Comparison of ENCODE assay signal across 9 cellular contexts in the genomic region with DNA sequence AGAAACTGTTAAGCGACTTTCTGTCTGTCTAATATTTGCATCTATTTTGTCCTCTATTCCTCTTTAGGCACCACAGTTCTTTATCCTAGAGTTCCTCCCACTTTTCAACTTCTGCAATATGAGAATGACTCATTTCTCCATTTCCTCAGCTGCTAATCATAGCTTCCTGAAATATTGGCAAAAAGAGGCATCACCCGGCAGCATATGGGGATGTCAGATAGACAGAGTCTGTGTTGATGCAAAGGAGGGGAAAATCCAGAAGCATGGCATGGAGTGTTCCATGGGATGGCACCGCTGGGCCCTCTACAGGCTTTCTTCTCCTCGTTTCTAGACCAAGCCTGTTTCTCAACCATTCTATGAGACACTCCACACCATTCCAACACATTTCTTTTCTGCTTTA.
A peak's percentile ranks its signal among the peaks of the same experiment; 100 is the strongest.
DNase-seq lines count a peak whose midpoint lies in the region; ATAC-seq and TF ChIP-seq lines count a peak whose summit lies in the region.
"Had no signal": no experiment of that assay in that cellular context is flagged by ENCODE, and none has a peak within 500 bp of the region (broad histone marks: within the 10 kb centered on the region; RNA-seq: fewer than 3 reads in every experiment).

No MANE protein-coding gene starts in this region.

- H3K79me2 ChIP-seq in GM23338 (replicated peaks; ENCODE audit: insufficient read depth): no peaks in the 10 kb centered on the region

- no peak overlapping the region for H3K27ac ChIP-seq in GM23338 (ENCODE audit: low read depth)

- H3K36me3 ChIP-seq in GM23338 (ENCODE audit: insufficient read depth): no peaks in the 10 kb centered on the region

- H3K27me3 Mint-ChIP-seq in GM23338 (ENCODE audit: insufficient read depth, low read depth, poor library complexity): peaks cover 4% of the 10 kb centered on the region
- no peaks in the 10 kb centered on the region for H3K27me3 Mint-ChIP-seq in T-helper 17 cell

- no peak overlapping the region for H3K4me3 ChIP-seq in GM23338
- H3K4me3 ChIP-seq in fibroblast of villous mesenchyme (ENCODE audit: low read depth, low read length): no peak overlapping the region

- H3K9me3 Mint-ChIP-seq in GM23338: no peaks in the 10 kb centered on the region

- no peaks in the 10 kb centered on the region for H3K27me3 ChIP-seq in GM23338 (ENCODE audit: insufficient read depth)

- H3K27ac Mint-ChIP-seq in GM23338 (0 out of 2 replicates have a peak overlapping the region, but pooled peaks have one; percentile 29), T-helper 17 cell (peak overlapping the region; percentile 97)

- H3K4me1 Mint-ChIP-seq in GM23338: peaks cover 13% of the 10 kb centered on the region
- H3K4me1 Mint-ChIP-seq in T-helper 17 cell: peaks cover 70% of the 10 kb centered on the region

- H3K4me1 ChIP-seq in GM23338 (ENCODE audit: insufficient read depth): peaks cover 17% of the 10 kb centered on the region

- H3K36me3 Mint-ChIP-seq in GM23338 (ENCODE audit: low read depth): no peaks in the 10 kb centered on the region
- no peaks in the 10 kb centered on the region for H3K36me3 Mint-ChIP-seq in T-helper 17 cell (ENCODE audit: low read depth)

- no peak overlapping the region for H2AFZ ChIP-seq in GM23338

- no peaks in the 10 kb centered on the region for H3F3A ChIP-seq in GM23338 (replicated peaks; ENCODE audit: low read depth)

- ATAC-seq in GM23338: no peak
- no peak for ATAC-seq in T-helper 17 cell

- no peak for TF ChIP-seq CTCF in GM23338 (conservative IDR thresholded peaks at IDR 0.05; ENCODE audit: low read depth in 2 of 2)
- no peak for TF ChIP-seq CTCF in fibroblast of villous mesenchyme (IDR thresholded peaks at IDR 0.05; ENCODE audit: insufficient read depth, low read depth, low read length)

- no peaks in the 10 kb centered on the region for H4K20me1 ChIP-seq in GM23338 (replicated peaks; ENCODE audit: insufficient read depth)

- H3K9me2 ChIP-seq in GM23338 (ENCODE audit: insufficient read depth): no peaks in the 10 kb centered on the region

- H3K9me3 ChIP-seq in T-helper 17 cell (ENCODE audit: control insufficient read depth, low read length, poor library complexity, severe bottlenecking): no peaks in the 10 kb centered on the region

- DNase-seq in AG08395 (ENCODE audit: low spot score): peak; percentile 64
- DNase-seq in GM23338 (ENCODE audit: low spot score): no peak
- no peak for DNase-seq in T-helper 17 cell
- peak; percentile 12 for DNase-seq in fibroblast of villous mesenchyme (ENCODE audit: low read depth)
- DNase-seq in LoVo (ENCODE audit: low spot score): no peak
- DNase-seq in NCI-H526 (lab: John Stamatoyannopoulos, UW): no peak
- DNase-seq in cerebellar cortex (ENCODE audit: low spot score): no peak
- DNase-seq in NCI-H748 (lab: John Stamatoyannopoulos, UW; ENCODE audit: unreplicated experiment): no peak
- DNase-seq: activated effector memory CD4-positive, alpha-beta T cell treated with anti-CD3 and anti-CD28 coated beads, Interleukin-2, amount 50 U/mL, for 16 hours had no signal

- no peak overlapping the region for H3K4me2 ChIP-seq in GM23338

- no peak overlapping the region for H3K4me3 Mint-ChIP-seq in GM23338
- peak overlapping the region; percentile 10 for H3K4me3 Mint-ChIP-seq in T-helper 17 cell

TF ChIP-seq in GM23338, 12 proteins besides CTCF, POLR2A, EP300 and RAD21 (continues in another document):
- TF ChIP-seq POLR2AphosphoS5 (IDR thresholded peaks at IDR 0.05; ENCODE audit: low read depth) (no peak), CREB1 (CRISPR knock-in tag; IDR thresholded peaks at IDR 0.05; ENCODE audit: low read depth) (no peak), EZH2 (IDR thresholded peaks at IDR 0.05; ENCODE audit: low read depth, unreplicated experiment) (no peak), JUNB (IDR thresholded peaks at IDR 0.05; ENCODE audit: unreplicated experiment) (no peak)
- TF ChIP-seq, protein P1, sequence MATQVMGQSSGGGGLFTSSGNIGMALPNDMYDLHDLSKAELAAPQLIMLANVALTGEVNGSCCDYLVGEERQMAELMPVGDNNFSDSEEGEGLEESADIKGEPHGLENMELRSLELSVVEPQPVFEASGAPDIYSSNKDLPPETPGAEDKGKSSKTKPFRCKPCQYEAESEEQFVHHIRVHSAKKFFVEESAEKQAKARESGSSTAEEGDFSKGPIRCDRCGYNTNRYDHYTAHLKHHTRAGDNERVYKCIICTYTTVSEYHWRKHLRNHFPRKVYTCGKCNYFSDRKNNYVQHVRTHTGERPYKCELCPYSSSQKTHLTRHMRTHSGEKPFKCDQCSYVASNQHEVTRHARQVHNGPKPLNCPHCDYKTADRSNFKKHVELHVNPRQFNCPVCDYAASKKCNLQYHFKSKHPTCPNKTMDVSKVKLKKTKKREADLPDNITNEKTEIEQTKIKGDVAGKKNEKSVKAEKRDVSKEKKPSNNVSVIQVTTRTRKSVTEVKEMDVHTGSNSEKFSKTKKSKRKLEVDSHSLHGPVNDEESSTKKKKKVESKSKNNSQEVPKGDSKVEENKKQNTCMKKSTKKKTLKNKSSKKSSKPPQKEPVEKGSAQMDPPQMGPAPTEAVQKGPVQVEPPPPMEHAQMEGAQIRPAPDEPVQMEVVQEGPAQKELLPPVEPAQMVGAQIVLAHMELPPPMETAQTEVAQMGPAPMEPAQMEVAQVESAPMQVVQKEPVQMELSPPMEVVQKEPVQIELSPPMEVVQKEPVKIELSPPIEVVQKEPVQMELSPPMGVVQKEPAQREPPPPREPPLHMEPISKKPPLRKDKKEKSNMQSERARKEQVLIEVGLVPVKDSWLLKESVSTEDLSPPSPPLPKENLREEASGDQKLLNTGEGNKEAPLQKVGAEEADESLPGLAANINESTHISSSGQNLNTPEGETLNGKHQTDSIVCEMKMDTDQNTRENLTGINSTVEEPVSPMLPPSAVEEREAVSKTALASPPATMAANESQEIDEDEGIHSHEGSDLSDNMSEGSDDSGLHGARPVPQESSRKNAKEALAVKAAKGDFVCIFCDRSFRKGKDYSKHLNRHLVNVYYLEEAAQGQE (IDR thresholded peaks at IDR 0.05; ENCODE audit: unreplicated experiment): no peak
- TF ChIP-seq, protein P2, sequence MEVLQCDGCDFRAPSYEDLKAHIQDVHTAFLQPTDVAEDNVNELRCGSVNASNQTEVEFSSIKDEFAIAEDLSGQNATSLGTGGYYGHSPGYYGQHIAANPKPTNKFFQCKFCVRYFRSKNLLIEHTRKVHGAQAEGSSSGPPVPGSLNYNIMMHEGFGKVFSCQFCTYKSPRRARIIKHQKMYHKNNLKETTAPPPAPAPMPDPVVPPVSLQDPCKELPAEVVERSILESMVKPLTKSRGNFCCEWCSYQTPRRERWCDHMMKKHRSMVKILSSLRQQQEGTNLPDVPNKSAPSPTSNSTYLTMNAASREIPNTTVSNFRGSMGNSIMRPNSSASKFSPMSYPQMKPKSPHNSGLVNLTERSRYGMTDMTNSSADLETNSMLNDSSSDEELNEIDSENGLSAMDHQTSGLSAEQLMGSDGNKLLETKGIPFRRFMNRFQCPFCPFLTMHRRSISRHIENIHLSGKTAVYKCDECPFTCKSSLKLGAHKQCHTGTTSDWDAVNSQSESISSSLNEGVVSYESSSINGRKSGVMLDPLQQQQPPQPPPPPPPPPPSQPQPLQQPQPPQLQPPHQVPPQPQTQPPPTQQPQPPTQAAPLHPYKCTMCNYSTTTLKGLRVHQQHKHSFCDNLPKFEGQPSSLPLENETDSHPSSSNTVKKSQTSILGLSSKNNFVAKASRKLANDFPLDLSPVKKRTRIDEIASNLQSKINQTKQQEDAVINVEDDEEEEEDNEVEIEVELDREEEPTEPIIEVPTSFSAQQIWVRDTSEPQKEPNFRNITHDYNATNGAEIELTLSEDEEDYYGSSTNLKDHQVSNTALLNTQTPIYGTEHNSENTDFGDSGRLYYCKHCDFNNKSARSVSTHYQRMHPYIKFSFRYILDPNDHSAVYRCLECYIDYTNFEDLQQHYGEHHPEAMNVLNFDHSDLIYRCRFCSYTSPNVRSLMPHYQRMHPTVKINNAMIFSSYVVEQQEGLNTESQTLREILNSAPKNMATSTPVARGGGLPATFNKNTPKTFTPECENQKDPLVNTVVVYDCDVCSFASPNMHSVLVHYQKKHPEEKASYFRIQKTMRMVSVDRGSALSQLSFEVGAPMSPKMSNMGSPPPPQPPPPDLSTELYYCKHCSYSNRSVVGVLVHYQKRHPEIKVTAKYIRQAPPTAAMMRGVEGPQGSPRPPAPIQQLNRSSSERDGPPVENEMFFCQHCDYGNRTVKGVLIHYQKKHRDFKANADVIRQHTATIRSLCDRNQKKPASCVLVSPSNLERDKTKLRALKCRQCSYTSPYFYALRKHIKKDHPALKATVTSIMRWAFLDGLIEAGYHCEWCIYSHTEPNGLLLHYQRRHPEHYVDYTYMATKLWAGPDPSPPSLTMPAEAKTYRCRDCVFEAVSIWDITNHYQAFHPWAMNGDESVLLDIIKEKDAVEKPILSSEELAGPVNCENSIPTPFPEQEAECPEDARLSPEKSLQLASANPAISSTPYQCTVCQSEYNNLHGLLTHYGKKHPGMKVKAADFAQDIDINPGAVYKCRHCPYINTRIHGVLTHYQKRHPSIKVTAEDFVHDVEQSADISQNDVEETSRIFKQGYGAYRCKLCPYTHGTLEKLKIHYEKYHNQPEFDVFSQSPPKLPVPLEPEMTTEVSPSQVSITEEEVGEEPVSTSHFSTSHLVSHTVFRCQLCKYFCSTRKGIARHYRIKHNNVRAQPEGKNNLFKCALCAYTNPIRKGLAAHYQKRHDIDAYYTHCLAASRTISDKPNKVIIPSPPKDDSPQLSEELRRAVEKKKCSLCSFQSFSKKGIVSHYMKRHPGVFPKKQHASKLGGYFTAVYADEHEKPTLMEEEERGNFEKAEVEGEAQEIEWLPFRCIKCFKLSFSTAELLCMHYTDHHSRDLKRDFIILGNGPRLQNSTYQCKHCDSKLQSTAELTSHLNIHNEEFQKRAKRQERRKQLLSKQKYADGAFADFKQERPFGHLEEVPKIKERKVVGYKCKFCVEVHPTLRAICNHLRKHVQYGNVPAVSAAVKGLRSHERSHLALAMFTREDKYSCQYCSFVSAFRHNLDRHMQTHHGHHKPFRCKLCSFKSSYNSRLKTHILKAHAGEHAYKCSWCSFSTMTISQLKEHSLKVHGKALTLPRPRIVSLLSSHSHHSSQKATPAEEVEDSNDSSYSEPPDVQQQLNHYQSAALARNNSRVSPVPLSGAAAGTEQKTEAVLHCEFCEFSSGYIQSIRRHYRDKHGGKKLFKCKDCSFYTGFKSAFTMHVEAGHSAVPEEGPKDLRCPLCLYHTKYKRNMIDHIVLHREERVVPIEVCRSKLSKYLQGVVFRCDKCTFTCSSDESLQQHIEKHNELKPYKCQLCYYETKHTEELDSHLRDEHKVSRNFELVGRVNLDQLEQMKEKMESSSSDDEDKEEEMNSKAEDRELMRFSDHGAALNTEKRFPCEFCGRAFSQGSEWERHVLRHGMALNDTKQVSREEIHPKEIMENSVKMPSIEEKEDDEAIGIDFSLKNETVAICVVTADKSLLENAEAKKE (CRISPR knock-in tag; IDR thresholded peaks at IDR 0.05): no peak

Comparison
In these comparisons a context has a peak if more than half of its experiments do, and no peak if none do; other contexts are left out.
1. DNase-seq: peak in AG08395 (single experiment) and fibroblast of villous mesenchyme (single experiment); none in GM23338 (single experiment), T-helper 17 cell (0 of 3), LoVo (single experiment), NCI-H526 (0 of 2), cerebellar cortex (single experiment) and NCI-H748 (single experiment).